In genomic region chr9:86274821-86275643, GRCh38 we compare ENCODE assay signal across 20 cellular contexts. TPM values are rescaled to one million over a fixed set of nuclear protein-coding genes. Genes with fewer than 3 reads are reported as not detected.
DNase-seq lines count a peak whose midpoint lies in the region; ATAC-seq and TF ChIP-seq lines count a peak whose summit lies in the region.
"Had no signal": no experiment of that assay in that cellular context is flagged by ENCODE, and none has a peak within 500 bp of the region (broad histone marks: within the 10 kb centered on the region; RNA-seq: fewer than 3 reads in every experiment).

No MANE protein-coding gene starts in this region.

- H3K79me1 ChIP-seq in H9 (ENCODE audit: insufficient read depth, low read depth, low read length, poor library complexity, severe bottlenecking) = peaks cover 3% of the 10 kb centered on the region

- H2AFZ ChIP-seq in H9 (ENCODE audit: low read length) = no peak overlapping the region
- H2AFZ ChIP-seq in PC-9 = no peak overlapping the region

- CTCF ChIA-PET in PC-9 (lab: Charles Lee) = no interaction called here

- no peak overlapping the region for H4K5ac ChIP-seq in H9 (ENCODE audit: insufficient read length, low read depth, low read length)

- no peak overlapping the region for H3K14ac ChIP-seq in H9 (ENCODE audit: insufficient read depth, low read length)

- H2BK120ac ChIP-seq in H9 (ENCODE audit: low read depth, low read length, poor library complexity, severe bottlenecking) = no peak overlapping the region

- H3K4me1 Mint-ChIP-seq in H9 = no peaks in the 10 kb centered on the region; a peak in 3 of 4 replicates
- peaks cover 35% of the 10 kb centered on the region for H3K4me1 Mint-ChIP-seq in activated T-cell treated with anti-CD3 and anti-CD28 coated beads, Interleukin-2, amount 50 U/mL, for 24 hours (ENCODE audit: low read depth)

- H3F3A ChIP-seq in PC-9 (ENCODE audit: insufficient read depth, low read depth) = no peaks in the 10 kb centered on the region

- no peak overlapping the region for H3K9ac ChIP-seq in H9 (ENCODE audit: extremely low read depth, insufficient read length, low read length)

- H3K27ac ChIP-seq in right atrium auricular region (no peak overlapping the region), H9 (ENCODE audit: insufficient read length, low read depth, low read length) (no peak overlapping the region), cingulate gyrus (ENCODE audit: low read depth, low read length) (peak overlapping the region; percentile 12), PC-9 (no peak overlapping the region)

- no peak overlapping the region for H4K91ac ChIP-seq in H9 (ENCODE audit: insufficient read length, low read depth, low read length)

- H4K8ac ChIP-seq in H9 (replicated peaks; ENCODE audit: insufficient read length, low read depth, low read length) = no peak overlapping the region

- no peak overlapping the region; the same call in 1 of the 2 replicates for H2BK15ac ChIP-seq in H9 (ENCODE audit: low read depth, low read length)

- WGBS in H9 (ENCODE audit: extremely low coverage, insufficient read length, low lambda C conversion rate) = no CpG with 5 or more reads among the region's 7 CpGs

- no peak for DNase-seq in Right ventricle myocardium inferior (ENCODE audit: missing footprints)
- DNase-seq in right atrium auricular region (ENCODE audit: low spot score) = no peak
- DNase-seq in H9 = no peak
- DNase-seq in omental fat pad (ENCODE audit: low spot score) = no peak
- no peak for DNase-seq in activated T-cell treated with anti-CD3 and anti-CD28 coated beads, Interleukin-2, amount 50 U/mL, for 24 hours
- no peak for DNase-seq in PC-9
- DNase-seq: 8988T, Calu3, DND-41, HCEC 1CT, IMR-90, KG1, MG63, NCI-H2029, NCI-H446 treated with DMSO at 0.1 percent for 48 hours, NCI-H526 treated with DMSO at 0.1 percent for 48 hours, RPMI8226, SHP77 treated with DMSO at 0.1 percent for 48 hours had no signal

- H2BK5ac ChIP-seq in H9 (ENCODE audit: insufficient read length, low read length) = no peak overlapping the region

- no peak overlapping the region for H3T11ph ChIP-seq in H9 (ENCODE audit: low read length)

- H3K79me2 ChIP-seq in H9 (ENCODE audit: insufficient read depth, low read length) = peaks cover 10% of the 10 kb centered on the region; the same call in 1 of the 2 replicates
- peaks cover 33% of the 10 kb centered on the region for H3K79me2 ChIP-seq in PC-9 (ENCODE audit: low read depth)

- intact Hi-C loops in Right ventricle myocardium inferior (cut with DNase I) (no loop called here), PC-9 (cut with micrococcal nuclease; ENCODE audit: unreplicated experiment) (no loop called here)

- no peak overlapping the region for H2BK12ac ChIP-seq in H9 (ENCODE audit: insufficient read length, low read depth, low read length)

- H3K27me3 ChIP-seq in right atrium auricular region (no peaks in the 10 kb centered on the region), H9 (ENCODE audit: insufficient read depth, low read length) (no peaks in the 10 kb centered on the region), PC-9 (ENCODE audit: insufficient read depth, low read depth) (no peaks in the 10 kb centered on the region)
- H3K27me3 ChIP-seq: MG63 had no signal

- H2AK5ac ChIP-seq in H9 (ENCODE audit: insufficient read length, low read length) = no peak overlapping the region

- no peak overlapping the region for H3K4me3 ChIP-seq in right atrium auricular region
- no peak overlapping the region for H3K4me3 ChIP-seq in PC-9
- H3K4me3 ChIP-seq: MG63 had no signal

- H3K4me2 ChIP-seq in H9 (ENCODE audit: insufficient read depth, insufficient read length, low read length) (no peak overlapping the region), PC-9 (no peak overlapping the region)

- no peak overlapping the region for H3K23ac ChIP-seq in H9 (ENCODE audit: insufficient read length, low read depth, low read length)

- H3K4me3 Mint-ChIP-seq in H9 = no peak overlapping the region
- H3K4me3 Mint-ChIP-seq in activated T-cell treated with anti-CD3 and anti-CD28 coated beads, Interleukin-2, amount 50 U/mL, for 24 hours = no peak overlapping the region

- BruUV-seq in PC-9 (replicated peaks; lab: Mats Ljungman, UMichigan) = no TSS peak

- H3K23me2 ChIP-seq in H9 (ENCODE audit: insufficient read length, low read depth, low read length, poor library complexity, severe bottlenecking) = no peaks in the 10 kb centered on the region

- H3K36me3 ChIP-seq in right atrium auricular region (peaks cover 27% of the 10 kb centered on the region), PC-9 (ENCODE audit: low read depth) (peaks cover 18% of the 10 kb centered on the region)

- no peaks in the 10 kb centered on the region for H4K20me1 ChIP-seq in H9 (ENCODE audit: control insufficient read depth, insufficient read depth, insufficient read length)
- H4K20me1 ChIP-seq in PC-9 (ENCODE audit: insufficient read depth) = peaks cover 25% of the 10 kb centered on the region

- H2BK20ac ChIP-seq in H9 (ENCODE audit: low read depth, low read length, poor library complexity, severe bottlenecking) = no peak overlapping the region

- no peak overlapping the region for H3K56ac ChIP-seq in H9 (ENCODE audit: insufficient read length, low read depth, low read length)

- no peaks in the 10 kb centered on the region for H3K9me3 Mint-ChIP-seq in H9
- H3K9me3 Mint-ChIP-seq in activated T-cell treated with anti-CD3 and anti-CD28 coated beads, Interleukin-2, amount 50 U/mL, for 24 hours = no peaks in the 10 kb centered on the region

- TF ChIP-seq CTCF in right atrium auricular region (IDR thresholded peaks at IDR 0.05) (no peak), H9 (conservative IDR thresholded peaks at IDR 0.05) (peak; percentile 18; the same call in 1 of the 3 replicates), omental fat pad (IDR thresholded peaks at IDR 0.05) (no peak), PC-9 (conservative IDR thresholded peaks at IDR 0.05) (no peak)

- H3K4me1 ChIP-seq in right atrium auricular region = peaks cover 0 to 27% of the 10 kb centered on the region in 2 donors
- no peaks in the 10 kb centered on the region for H3K4me1 ChIP-seq in H9 (ENCODE audit: insufficient read depth, low read length)
- H3K4me1 ChIP-seq in PC-9 (replicated peaks; ENCODE audit: insufficient read depth) = no peaks in the 10 kb centered on the region

- H3K18ac ChIP-seq in H9 (ENCODE audit: insufficient read length, low read depth, low read length) = no peak overlapping the region

- POLR2A ChIA-PET in PC-9 (lab: Charles Lee; ENCODE audit: unreplicated experiment) = interaction anchor here (0.7 kb wide), 1 partner anchor 53 kb away, joined by 3 read pairs; no protein-coding TSS in a partner anchor

- peak; percentile 39 for ATAC-seq in Right ventricle myocardium inferior
- ATAC-seq in omental fat pad (ENCODE audit: low FRiP score) = peak; percentile 28
- ATAC-seq in GM21447 (IDR thresholded peaks at IDR 0.05; ENCODE audit: unreplicated experiment) = no peak

- H3K4ac ChIP-seq in H9 (ENCODE audit: low read depth, low read length) = no peak overlapping the region

- H3K9me3 ChIP-seq in right atrium auricular region = no peaks in the 10 kb centered on the region
- peaks cover 4% of the 10 kb centered on the region for H3K9me3 ChIP-seq in H9 (ENCODE audit: control insufficient read depth, low read depth, low read length)
- no peaks in the 10 kb centered on the region for H3K9me3 ChIP-seq in PC-9 (ENCODE audit: insufficient read depth, low read depth)
- H3K9me3 ChIP-seq: MG63 had no signal

- peaks cover 21 to 43% (median 35%) of the 10 kb centered on the region in 3 experiments for H3K36me3 Mint-ChIP-seq in H9 (ENCODE audit: insufficient read depth in 1 of 3, low read depth in 3 of 3)
- peaks cover 73% of the 10 kb centered on the region for H3K36me3 Mint-ChIP-seq in activated T-cell treated with anti-CD3 and anti-CD28 coated beads, Interleukin-2, amount 50 U/mL, for 24 hours (ENCODE audit: low read depth)

- no peaks in the 10 kb centered on the region for H3K27me3 Mint-ChIP-seq in H9 (ENCODE audit: low read depth)
- H3K27me3 Mint-ChIP-seq in activated T-cell treated with anti-CD3 and anti-CD28 coated beads, Interleukin-2, amount 50 U/mL, for 24 hours = no peaks in the 10 kb centered on the region

- no peaks in the 10 kb centered on the region for H3K9me2 ChIP-seq in PC-9 (ENCODE audit: insufficient read depth)

- H3K27ac Mint-ChIP-seq in H9 = no peak overlapping the region; a peak in 1 of 7 replicates
- no peak overlapping the region for H3K27ac Mint-ChIP-seq in activated T-cell treated with anti-CD3 and anti-CD28 coated beads, Interleukin-2, amount 50 U/mL, for 24 hours

RNA-seq across cellular contexts. Expression of gene ISCA1, which starts 7.3 kb away (rescaled TPM):
- total RNA-seq in Right ventricle myocardium inferior (66.5 TPM), right atrium auricular region (10 to 100 TPM; 54.8 to 99.9 TPM), H9 (2021) (32.0 and 33.3 TPM in 2 replicates), omental fat pad (10 to 100 TPM; 50.6 to 67.4 (median 55.6) TPM), PC-9 (2021) (21.5 and 29.6 TPM in 2 replicates)

RNA-seq across cellular contexts. Expression of gene C9orf153, which starts 15.6 kb away (rescaled TPM):
- total RNA-seq in Right ventricle myocardium inferior (not detected), right atrium auricular region (under 1 TPM in 1 of 2 donors, not detected in 1; 0.28 TPM), H9 (2021) (0.17 TPM in 1 of 2 replicates, not detected in the other), omental fat pad (1 to 10 TPM in 2 of 4 donors, under 1 TPM in 2; 0.38 to 2.8 (median 0.83) TPM), PC-9 (2021) (0.48 and 0.52 TPM in 2 replicates)
- total RNA-seq: Calu3, IMR-90 had no signal
